Comparison of ENCODE assay signal across 24 cellular contexts in genomic region chr15:66642514-66642913, GRCh38. TPM values are rescaled to one million over a fixed set of nuclear protein-coding genes. Genes with fewer than 3 reads are reported as not detected.
A peak's percentile ranks its signal among the peaks of the same experiment; 100 is the strongest.
DNase-seq lines count a peak whose midpoint lies in the region; ATAC-seq and TF ChIP-seq lines count a peak whose summit lies in the region.
"Had no signal": no experiment of that assay in that cellular context is flagged by ENCODE, and none has a peak within 500 bp of the region (broad histone marks: within the 10 kb centered on the region; RNA-seq: fewer than 3 reads in every experiment).

No MANE protein-coding gene starts in this region.

- H3K9me3 ChIP-seq in right cardiac atrium (ENCODE audit: control insufficient read depth, low read length) (no peaks in the 10 kb centered on the region), right lobe of liver (no peaks in the 10 kb centered on the region)
- H3K9me3 ChIP-seq: BLaER1 treated with 17β-estradiol and CSF1 and Interleukin-3, amounts not matched to agents 10 nM and 100 nM had no signal

- peak; percentile 55 for DNase-seq in natural killer cell treated with Interleukin-12 subunit alpha and Interleukin-12 subunit beta and Interleukin-15 and Interleukin-18, amount 100 ng/mL, for 72 hours (ENCODE audit: low spot score)
- DNase-seq in natural killer cell, result no peak
- no peak for DNase-seq in right cardiac atrium
- peak in 2 of 3 donors; percentile 51 to 82 for DNase-seq in right lobe of liver
- no peak for DNase-seq in NOMO-1 treated with DMSO at 0.1 percent for 48 hours (lab: John Stamatoyannopoulos, UW; ENCODE audit: unreplicated experiment)
- DNase-seq in MV-4-11 (lab: John Stamatoyannopoulos, UW), result no peak
- DNase-seq in NCI-H2081 treated with DMSO at 0.1 percent for 48 hours (lab: John Stamatoyannopoulos, UW), result no peak
- DNase-seq: AML-193; CD4-positive, alpha-beta T cell; Kasumi-1; NCI-H1105; NCI-H1436 treated with DMSO at 0.1 percent for 48 hours; NCI-H187 treated with DMSO at 0.1 percent for 48 hours; NCI-H2107; NCI-H446; NCI-H524 treated with DMSO at 0.1 percent for 48 hours; NCI-H774; NK-92 treated with Interleukin-12 subunit alpha and Interleukin-12 subunit beta, amount 100 ng/mL, for 24 hours; SIG-M5 had no signal

- H3K4me3 ChIP-seq in right cardiac atrium (ENCODE audit: low read length), result no peak overlapping the region
- H3K4me3 ChIP-seq in right lobe of liver, result no peak overlapping the region
- H3K4me3 ChIP-seq: BLaER1 treated with 17β-estradiol and CSF1 and Interleukin-3, amounts not matched to agents 10 nM and 100 nM; SK-N-MC had no signal

- H3K4me1 ChIP-seq in right cardiac atrium (ENCODE audit: control insufficient read depth, insufficient read depth, low read length) (peaks cover 9% of the 10 kb centered on the region), right lobe of liver (peaks cover 0 to 52% (median 17%) of the 10 kb centered on the region in 4 donors)

- ATAC-seq in natural killer cell treated with Interleukin-12 subunit alpha and Interleukin-12 subunit beta and Interleukin-15 and Interleukin-18, amount 100 ng/mL, for 72 hours, result no peak
- no peak for ATAC-seq in natural killer cell
- peak; percentile 4 to 42 for ATAC-seq in right cardiac atrium
- peak; percentile 46 to 70 (median 57) for ATAC-seq in right lobe of liver
- no peak for ATAC-seq in GM21723 (IDR thresholded peaks at IDR 0.05; ENCODE audit: unreplicated experiment)
- ATAC-seq: Panc1 had no signal

- H3K27ac Mint-ChIP-seq in natural killer cell treated with Interleukin-12 subunit alpha and Interleukin-12 subunit beta and Interleukin-15 and Interleukin-18, amount 100 ng/mL, for 72 hours, result no peak overlapping the region
- no peak overlapping the region for H3K27ac Mint-ChIP-seq in natural killer cell
- H3K27ac Mint-ChIP-seq: CD4-positive, alpha-beta T cell had no signal

- WGBS in right cardiac atrium, result 14% methylated on average over 3 of the region's 3 CpGs
- 6% methylated on average over 3 of the region's 3 CpGs for WGBS in right lobe of liver (ENCODE audit: insufficient coverage, low coverage, low lambda C conversion rate, missing lambda C conversion rate)

- TF ChIP-seq POLR2A in right lobe of liver (IDR thresholded peaks at IDR 0.05), result no peak

- no peak overlapping the region for H3K4me3 Mint-ChIP-seq in natural killer cell treated with Interleukin-12 subunit alpha and Interleukin-12 subunit beta and Interleukin-15 and Interleukin-18, amount 100 ng/mL, for 72 hours
- no peak overlapping the region for H3K4me3 Mint-ChIP-seq in natural killer cell
- H3K4me3 Mint-ChIP-seq: CD4-positive, alpha-beta T cell had no signal

- H3K27ac ChIP-seq in right cardiac atrium (ENCODE audit: low read length) (peak overlapping the region; percentile 66), right lobe of liver (peak overlapping the region in 2 of 3 donors; percentile 32 to 52)
- H3K27ac ChIP-seq: BLaER1 treated with 17β-estradiol and CSF1 and Interleukin-3, amounts not matched to agents 10 nM and 100 nM; RWPE1; SK-N-MC had no signal

- no peaks in the 10 kb centered on the region for H3K36me3 Mint-ChIP-seq in natural killer cell treated with Interleukin-12 subunit alpha and Interleukin-12 subunit beta and Interleukin-15 and Interleukin-18, amount 100 ng/mL, for 72 hours
- H3K36me3 Mint-ChIP-seq in natural killer cell, result no peaks in the 10 kb centered on the region

- no peak for TF ChIP-seq CTCF in natural killer cell (IDR thresholded peaks at IDR 0.05)
- TF ChIP-seq CTCF in right lobe of liver (IDR thresholded peaks at IDR 0.05), result no peak

- H3K4me1 Mint-ChIP-seq in natural killer cell treated with Interleukin-12 subunit alpha and Interleukin-12 subunit beta and Interleukin-15 and Interleukin-18, amount 100 ng/mL, for 72 hours (ENCODE audit: low read depth in 2 of 2), result peaks cover 8 to 10% of the 10 kb centered on the region in 2 donors
- peaks cover 9% of the 10 kb centered on the region in 2 donors for H3K4me1 Mint-ChIP-seq in natural killer cell

- no peaks in the 10 kb centered on the region for H3K27me3 Mint-ChIP-seq in natural killer cell treated with Interleukin-12 subunit alpha and Interleukin-12 subunit beta and Interleukin-15 and Interleukin-18, amount 100 ng/mL, for 72 hours
- H3K27me3 Mint-ChIP-seq in natural killer cell (ENCODE audit: low read depth in 2 of 2), result no peaks in the 10 kb centered on the region
- H3K27me3 Mint-ChIP-seq: CD4-positive, alpha-beta T cell had no signal

- no peaks in the 10 kb centered on the region for H3K9me3 Mint-ChIP-seq in natural killer cell treated with Interleukin-12 subunit alpha and Interleukin-12 subunit beta and Interleukin-15 and Interleukin-18, amount 100 ng/mL, for 72 hours
- H3K9me3 Mint-ChIP-seq in natural killer cell, result no peaks in the 10 kb centered on the region
- H3K9me3 Mint-ChIP-seq: CD4-positive, alpha-beta T cell had no signal

- no peaks in the 10 kb centered on the region for H3K36me3 ChIP-seq in right lobe of liver
- H3K36me3 ChIP-seq: BLaER1 treated with 17β-estradiol and CSF1 and Interleukin-3, amounts not matched to agents 10 nM and 100 nM had no signal

- H3K27me3 ChIP-seq in right cardiac atrium (ENCODE audit: control insufficient read depth, insufficient read depth) (no peaks in the 10 kb centered on the region), right lobe of liver (no peaks in the 10 kb centered on the region)
- H3K27me3 ChIP-seq: BLaER1 treated with 17β-estradiol and CSF1 and Interleukin-3, amounts not matched to agents 10 nM and 100 nM had no signal

- intact Hi-C loops in natural killer cell (cut with micrococcal nuclease) (no loop called here), right cardiac atrium (cut with DNase I) (no loop called here), right lobe of liver (cut with DNase I) (no loop called here)

RNA-seq across cellular contexts. Expression of gene SMAD6, which starts 59.5 kb away (rescaled TPM):
- total RNA-seq in natural killer cell treated with Interleukin-12 subunit alpha and Interleukin-12 subunit beta and Interleukin-15 and Interleukin-18, amount 100 ng/mL, for 72 hours, result 1 to 10 TPM in 1 of 2 donors, under 1 TPM in 1; 0.33 to 1.1 TPM
- total RNA-seq in natural killer cell (under 1 TPM; 0.07 to 0.38 (median 0.09) TPM), right cardiac atrium (10 to 100 TPM; 54.5 to 68.8 (median 63.2) TPM), right lobe of liver (10 to 100 TPM; 10.5 to 17.2 (median 12.3) TPM)
- polyA plus RNA-seq in right cardiac atrium, result 31.6 TPM

Comparison
In these comparisons a context has a peak if more than half of its experiments do, and no peak if none do; other contexts are left out.
1. DNase-seq: peak in natural killer cell treated with Interleukin-12 subunit alpha and Interleukin-12 subunit beta and Interleukin-15 and Interleukin-18, amount 100 ng/mL, for 72 hours (single experiment) and right lobe of liver (2 of 3); none in natural killer cell (single experiment), right cardiac atrium (0 of 3), NOMO-1 treated with DMSO at 0.1 percent for 48 hours (single experiment), MV-4-11 (single experiment) and NCI-H2081 treated with DMSO at 0.1 percent for 48 hours (single experiment).
2. ATAC-seq: peak in right cardiac atrium (2 of 2) and right lobe of liver (4 of 4); none in natural killer cell treated with Interleukin-12 subunit alpha and Interleukin-12 subunit beta and Interleukin-15 and Interleukin-18, amount 100 ng/mL, for 72 hours (0 of 2), natural killer cell (0 of 3) and GM21723 (single experiment).
3. RNA of gene SMAD6, which starts 59.5 kb away (total RNA-seq): 54.5 to 68.8 TPM in right cardiac atrium and 10.5 to 17.2 TPM in right lobe of liver; 0.33 to 1.1 TPM in natural killer cell treated with Interleukin-12 subunit alpha and Interleukin-12 subunit beta and Interleukin-15 and Interleukin-18, amount 100 ng/mL, for 72 hours and 0.07 to 0.38 TPM in natural killer cell; every median in the first group is over 4 times any median in the second.